In genomic region chrX:155477136-155477535, GRCh38 we compare ENCODE assay signal across 7 cellular contexts. TPM values are rescaled to one million over a fixed set of nuclear protein-coding genes. Genes with fewer than 3 reads are reported as not detected.
DNase-seq lines count a peak whose midpoint lies in the region; ATAC-seq, FAIRE-seq and TF ChIP-seq lines count a peak whose summit lies in the region.
"Not testable (repeated sequence)": the region's sequence is repeated elsewhere in the genome, so short reads cannot be mapped to it uniquely, and the experiment has no call there.
"Had no signal": no experiment of that assay in that cellular context is flagged by ENCODE, and none has a peak within 500 bp of the region (broad histone marks: within the 10 kb centered on the region; RNA-seq: fewer than 3 reads in every experiment).

No MANE protein-coding gene starts in this region.

- H4K20me1 ChIP-seq in keratinocyte (ENCODE audit: control insufficient read depth, extremely low read depth, insufficient read depth, low read length), result not testable (repeated sequence)

- H3K9me3 Mint-ChIP-seq in activated CD4-positive, alpha-beta T cell treated with anti-CD3 and anti-CD28 coated beads for 36 hours (ENCODE audit: low read depth); activated T-cell treated with anti-CD3 and anti-CD28 coated beads, Interleukin-2, amount 50 U/mL, for 4 hours; activated T-helper 17 cell treated with anti-CD3 and anti-CD28 coated beads, Interleukin-2, amount 50 U/mL, for 72 hours; activated naive CD8-positive, alpha-beta T cell treated with anti-CD3 and anti-CD28 coated beads, Interleukin-2, amount 10 ng/mL, durations not matched to agents 7 days and 5 days: not testable (repeated sequence)

- not testable (repeated sequence) for H3K4me3 Mint-ChIP-seq in activated CD4-positive, alpha-beta T cell treated with anti-CD3 and anti-CD28 coated beads for 36 hours; activated T-cell treated with anti-CD3 and anti-CD28 coated beads, Interleukin-2, amount 50 U/mL, for 4 hours; activated T-helper 17 cell treated with anti-CD3 and anti-CD28 coated beads, Interleukin-2, amount 50 U/mL, for 72 hours; activated naive CD8-positive, alpha-beta T cell treated with anti-CD3 and anti-CD28 coated beads, Interleukin-2, amount 10 ng/mL, durations not matched to agents 7 days and 5 days

- not testable (repeated sequence) for H3K4me3 ChIP-seq in keratinocyte (ENCODE audit: control insufficient read depth in 2 of 3, extremely low read depth in 1 of 3, insufficient read depth in 2 of 3, low read depth in 1 of 3, low read length in 3 of 3)

- CTCF ChIA-PET in activated CD4-positive, alpha-beta T cell treated with anti-CD3 and anti-CD28 coated beads for 36 hours (lab: Charles Lee), result not testable (repeated sequence)

- not testable (repeated sequence) for H3K27ac ChIP-seq in keratinocyte (ENCODE audit: control insufficient read depth, insufficient read depth, low read length)

- H3K9me1 ChIP-seq in keratinocyte (ENCODE audit: control insufficient read depth, extremely low read depth, insufficient read depth, low read length), result not testable (repeated sequence)

- peak; percentile 16 for FAIRE-seq in GM12891 (lab: Jason Lieb, UNC)
- FAIRE-seq in keratinocyte (lab: Jason Lieb, UNC), result peak; percentile 69

- not testable (repeated sequence) for H3K4me1 Mint-ChIP-seq in activated CD4-positive, alpha-beta T cell treated with anti-CD3 and anti-CD28 coated beads for 36 hours; activated T-cell treated with anti-CD3 and anti-CD28 coated beads, Interleukin-2, amount 50 U/mL, for 4 hours (ENCODE audit: low read depth); activated T-helper 17 cell treated with anti-CD3 and anti-CD28 coated beads, Interleukin-2, amount 50 U/mL, for 72 hours; activated naive CD8-positive, alpha-beta T cell treated with anti-CD3 and anti-CD28 coated beads, Interleukin-2, amount 10 ng/mL, durations not matched to agents 7 days and 5 days

- peak; percentile 64 for ATAC-seq in activated CD4-positive, alpha-beta T cell treated with anti-CD3 and anti-CD28 coated beads for 36 hours
- peak; percentile 63 for ATAC-seq in activated T-cell treated with anti-CD3 and anti-CD28 coated beads, Interleukin-2, amount 50 U/mL, for 4 hours
- ATAC-seq in activated T-helper 17 cell treated with anti-CD3 and anti-CD28 coated beads, Interleukin-2, amount 50 U/mL, for 72 hours (replicated peaks), result peak; percentile 29
- peak; percentile 50 for ATAC-seq in activated naive CD8-positive, alpha-beta T cell treated with anti-CD3 and anti-CD28 coated beads, Interleukin-2, amount 10 ng/mL, durations not matched to agents 7 days and 5 days (ENCODE audit: low read depth)

- H3K27ac Mint-ChIP-seq in activated CD4-positive, alpha-beta T cell treated with anti-CD3 and anti-CD28 coated beads for 36 hours; activated T-helper 17 cell treated with anti-CD3 and anti-CD28 coated beads, Interleukin-2, amount 50 U/mL, for 72 hours; activated naive CD8-positive, alpha-beta T cell treated with anti-CD3 and anti-CD28 coated beads, Interleukin-2, amount 10 ng/mL, durations not matched to agents 7 days and 5 days: not testable (repeated sequence)

- not testable (repeated sequence) for H3K9ac ChIP-seq in keratinocyte (ENCODE audit: control insufficient read depth, extremely low read depth, insufficient read depth, low read length)

- not testable (repeated sequence) for H3K36me3 ChIP-seq in keratinocyte (ENCODE audit: control insufficient read depth in 2 of 2, extremely low read depth in 1 of 2, insufficient read depth in 2 of 2, low read length in 2 of 2)

- H3K27me3 Mint-ChIP-seq in activated CD4-positive, alpha-beta T cell treated with anti-CD3 and anti-CD28 coated beads for 36 hours; activated T-cell treated with anti-CD3 and anti-CD28 coated beads, Interleukin-2, amount 50 U/mL, for 4 hours (ENCODE audit: low read depth); activated T-helper 17 cell treated with anti-CD3 and anti-CD28 coated beads, Interleukin-2, amount 50 U/mL, for 72 hours; activated naive CD8-positive, alpha-beta T cell treated with anti-CD3 and anti-CD28 coated beads, Interleukin-2, amount 10 ng/mL, durations not matched to agents 7 days and 5 days: not testable (repeated sequence)

- H2AFZ ChIP-seq in keratinocyte (ENCODE audit: control insufficient read depth, low read length), result not testable (repeated sequence)

- H3K4me1 ChIP-seq in keratinocyte (ENCODE audit: control insufficient read depth, extremely low read depth, insufficient read depth, low read length), result not testable (repeated sequence)

- intact Hi-C loops in activated CD4-positive, alpha-beta T cell treated with anti-CD3 and anti-CD28 coated beads for 36 hours (cut with DNase I, micrococcal nuclease), result not testable (repeated sequence)

- H3K36me3 Mint-ChIP-seq in activated CD4-positive, alpha-beta T cell treated with anti-CD3 and anti-CD28 coated beads for 36 hours (ENCODE audit: low read depth); activated T-cell treated with anti-CD3 and anti-CD28 coated beads, Interleukin-2, amount 50 U/mL, for 4 hours (ENCODE audit: insufficient read depth); activated T-helper 17 cell treated with anti-CD3 and anti-CD28 coated beads, Interleukin-2, amount 50 U/mL, for 72 hours (ENCODE audit: low read depth); activated naive CD8-positive, alpha-beta T cell treated with anti-CD3 and anti-CD28 coated beads, Interleukin-2, amount 10 ng/mL, durations not matched to agents 7 days and 5 days: not testable (repeated sequence)

- H3K4me2 ChIP-seq in keratinocyte (ENCODE audit: control insufficient read depth, extremely low read depth, insufficient read depth, low read depth, low read length), result not testable (repeated sequence)

- not testable (repeated sequence) for TF ChIP-seq POLR2A in GM12891 (IDR thresholded peaks at IDR 0.05; ENCODE audit: low read depth, low read length)

- dilution Hi-C loops in keratinocyte (cut with MboI; ENCODE audit: extremely low pct_ligation_motif_present, low sequenced_read_pairs), result not testable (repeated sequence)

- not testable (repeated sequence) for H3K9me3 ChIP-seq in keratinocyte (ENCODE audit: control insufficient read depth, low read depth, low read length)

- TF ChIP-seq CTCF in keratinocyte (optimal IDR thresholded peaks at IDR 0.05 in 1 of 3, IDR thresholded peaks at IDR 0.05 in 1 of 3, conservative IDR thresholded peaks at IDR 0.05 in 1 of 3; ENCODE audit: extremely low read depth in 1 of 3, insufficient read depth in 2 of 3, low read length in 3 of 3), result not testable (repeated sequence)

- not testable (repeated sequence) for DNase-seq in GM12891 (ENCODE audit: insufficient read length, low spot score); activated CD4-positive, alpha-beta T cell treated with anti-CD3 and anti-CD28 coated beads for 36 hours; activated T-cell treated with anti-CD3 and anti-CD28 coated beads, Interleukin-2, amount 50 U/mL, for 4 hours; activated naive CD8-positive, alpha-beta T cell treated with anti-CD3 and anti-CD28 coated beads, Interleukin-2, amount 10 ng/mL, durations not matched to agents 7 days and 5 days; keratinocyte (ENCODE audit: low read depth, low spot score)

- POLR2A ChIA-PET in activated CD4-positive, alpha-beta T cell treated with anti-CD3 and anti-CD28 coated beads for 36 hours (lab: Charles Lee); activated naive CD8-positive, alpha-beta T cell treated with anti-CD3 and anti-CD28 coated beads, Interleukin-2, amount 10 ng/mL, durations not matched to agents 7 days and 5 days (lab: Charles Lee): not testable (repeated sequence)

- H3K27me3 ChIP-seq in keratinocyte (ENCODE audit: control insufficient read depth, extremely low read depth, insufficient read depth, low read length), result not testable (repeated sequence)

- H3K79me2 ChIP-seq in keratinocyte (ENCODE audit: control insufficient read depth, insufficient read depth, low read length), result not testable (repeated sequence)

RNA-seq across cellular contexts. Expression of gene F8A3, which starts 18.7 kb away (rescaled TPM):
- not detected for polyA plus RNA-seq in GM12891 (2012; ENCODE audit: low read depth, missing spikeins)
- 10 to 100 TPM; 29.2 to 32.6 TPM for total RNA-seq in activated CD4-positive, alpha-beta T cell treated with anti-CD3 and anti-CD28 coated beads for 36 hours
- total RNA-seq in activated T-cell treated with anti-CD3 and anti-CD28 coated beads, Interleukin-2, amount 50 U/mL, for 4 hours, result 10 to 100 TPM in 1 of 3 donors, 1 to 10 TPM in 2; 2.0 to 10.3 (median 8.6) TPM
- 10 to 100 TPM; 13.6 to 25.8 TPM for total RNA-seq in activated T-helper 17 cell treated with anti-CD3 and anti-CD28 coated beads, Interleukin-2, amount 50 U/mL, for 72 hours
- total RNA-seq in activated naive CD8-positive, alpha-beta T cell treated with anti-CD3 and anti-CD28 coated beads, Interleukin-2, amount 10 ng/mL, durations not matched to agents 7 days and 5 days, result 10 to 100 TPM; 11.8 to 11.9 TPM
- polyA plus RNA-seq in keratinocyte, result 0.44 to 1.6 TPM (median 1.1 TPM) in 3 replicates
- polyA plus RNA-seq in keratinocyte (2011; ENCODE audit: low read depth), result 0.34 TPM
- 1.4 and 2.2 TPM in 2 replicates for polyA plus RNA-seq in keratinocyte (2011; cell fraction: cytosol; rRNA removed)
- polyA plus RNA-seq in keratinocyte (2011; cell fraction: nucleus; rRNA removed), result 1.8 TPM in 2 replicates
- 0.99 and 4.9 TPM in 2 replicates for polyA plus RNA-seq in keratinocyte (2012; ENCODE audit: low replicate concordance)
- 0.48 to 3.1 TPM (median 1.1 TPM) in 3 replicates for polyA minus RNA-seq in keratinocyte
- 3.3 TPM for polyA minus RNA-seq in keratinocyte (2011; cell fraction: cytosol; rRNA and poly(A)+ RNA removed)
- polyA minus RNA-seq in keratinocyte (2011; cell fraction: nucleus; rRNA and poly(A)+ RNA removed), result 1.1 and 1.7 TPM in 2 replicates
- polyA plus RNA-seq: BJ had no signal
